17 cellular contexts compared by ENCODE assay signal in genomic region chr4:111281219-111281618, GRCh38.
A peak's percentile ranks its signal among the peaks of the same experiment; 100 is the strongest.
DNase-seq lines count a peak whose midpoint lies in the region; ATAC-seq and TF ChIP-seq lines count a peak whose summit lies in the region.
"Had no signal": no experiment of that assay in that cellular context is flagged by ENCODE, and none has a peak within 500 bp of the region (broad histone marks: within the 10 kb centered on the region; RNA-seq: fewer than 3 reads in every experiment).

No MANE protein-coding gene starts in this region.

- DNase-seq in GM23338 (ENCODE audit: low spot score) (no peak), HCT116 (ENCODE audit: low read depth, low spot score) (no peak), amniotic epithelial cell (ENCODE audit: low read depth) (peak; percentile 4), epithelial cell of esophagus (ENCODE audit: low read depth) (peak; percentile 66), NCI-H446 (lab: John Stamatoyannopoulos, UW) (no peak), upper lobe of right lung (no peak), tibial artery (no peak), LoVo (ENCODE audit: low spot score) (no peak)
- DNase-seq: C1 segment of cervical spinal cord; Calu3; CD4-positive, alpha-beta memory T cell; COR-L47; DMS53; DMS79 treated with DMSO at 0.1 percent for 48 hours; GF-D8; GM23248; HCEC 1CT had no signal

- H3K9me3 ChIP-seq in HCT116 (ENCODE audit: control insufficient read depth in 1 of 2, insufficient read depth in 1 of 2, low read depth in 1 of 2, low read length in 2 of 2) (no peaks in the 10 kb centered on the region), upper lobe of right lung (no peaks in the 10 kb centered on the region), tibial artery (no peaks in the 10 kb centered on the region)

- no peak for TF ChIP-seq CTCF in GM23338 (conservative IDR thresholded peaks at IDR 0.05; ENCODE audit: low read depth in 2 of 2)
- TF ChIP-seq CTCF in HCT116 (IDR thresholded peaks at IDR 0.05 in 2 of 3, conservative IDR thresholded peaks at IDR 0.05 in 1 of 3; ENCODE audit: borderline replicate concordance in 1 of 3, insufficient read depth in 1 of 3, low read depth in 2 of 3, low read length in 2 of 3): no peak
- no peak for TF ChIP-seq CTCF in epithelial cell of esophagus (IDR thresholded peaks at IDR 0.05; ENCODE audit: insufficient read depth, low read depth, low read length, missing control alignments)
- no peak for TF ChIP-seq CTCF in upper lobe of right lung (IDR thresholded peaks at IDR 0.05)
- no peak for TF ChIP-seq CTCF in tibial artery (IDR thresholded peaks at IDR 0.05)

- no peaks in the 10 kb centered on the region for H3F3A ChIP-seq in GM23338 (replicated peaks; ENCODE audit: low read depth)

- intact Hi-C loops in HCT116 (cut with micrococcal nuclease): loop anchor here (10.0 kb wide), 1 partner anchor 1286 kb away; no protein-coding TSS in a partner anchor
- intact Hi-C loops in upper lobe of right lung (cut with DNase I): no loop called here
- intact Hi-C loops in tibial artery (cut with DNase I; ENCODE audit: low total_unique reads): loop anchor here (10.0 kb wide), 1 partner anchor 656 kb away; the partner anchor contains the start of gene PITX2

- H3K27ac ChIP-seq in GM23338 (ENCODE audit: low read depth): no peak overlapping the region
- no peak overlapping the region for H3K27ac ChIP-seq in HCT116 (ENCODE audit: low read depth, low read length)
- no peak overlapping the region for H3K27ac ChIP-seq in upper lobe of right lung
- no peak overlapping the region for H3K27ac ChIP-seq in tibial artery
- H3K27ac ChIP-seq: GM23248 had no signal

- H3K27me3 Mint-ChIP-seq in GM23338 (ENCODE audit: insufficient read depth, low read depth, poor library complexity): no peaks in the 10 kb centered on the region
- H3K27me3 Mint-ChIP-seq: CD4-positive, alpha-beta memory T cell had no signal

- ATAC-seq in GM23338: no peak
- no peak for ATAC-seq in HCT116
- ATAC-seq in upper lobe of right lung: no peak

- TF ChIP-seq POLR2A in HCT116 (IDR thresholded peaks at IDR 0.05; ENCODE audit: borderline replicate concordance, extremely low read depth, insufficient read depth, insufficient read length): no peak

- CTCF ChIA-PET in HCT116 (lab: Charles Lee): no interaction called here

- H3K9ac ChIP-seq in HCT116 (ENCODE audit: low read length): no peak overlapping the region
- H3K9ac ChIP-seq: GM23248 had no signal

- H4K20me1 ChIP-seq in GM23338 (replicated peaks; ENCODE audit: insufficient read depth): no peaks in the 10 kb centered on the region
- no peaks in the 10 kb centered on the region for H4K20me1 ChIP-seq in HCT116 (ENCODE audit: insufficient read depth)

- TF ChIP-seq RAD21 in HCT116 (IDR thresholded peaks at IDR 0.05; ENCODE audit: low read depth): no peak

- H3K27me3 ChIP-seq in GM23338 (ENCODE audit: insufficient read depth) (no peaks in the 10 kb centered on the region), HCT116 (ENCODE audit: insufficient read depth, low read length) (no peaks in the 10 kb centered on the region), upper lobe of right lung (no peaks in the 10 kb centered on the region), tibial artery (no peaks in the 10 kb centered on the region)

- H3K4me1 ChIP-seq in GM23338 (ENCODE audit: insufficient read depth): no peaks in the 10 kb centered on the region
- H3K4me1 ChIP-seq in HCT116 (ENCODE audit: control insufficient read depth in 1 of 2, insufficient read depth in 2 of 2, low read length in 2 of 2): no peaks in the 10 kb centered on the region
- H3K4me1 ChIP-seq in upper lobe of right lung: no peaks in the 10 kb centered on the region
- H3K4me1 ChIP-seq in tibial artery: no peaks in the 10 kb centered on the region

- no peaks in the 10 kb centered on the region for H3K36me3 Mint-ChIP-seq in GM23338 (ENCODE audit: low read depth)
- H3K36me3 Mint-ChIP-seq: CD4-positive, alpha-beta memory T cell had no signal

- H3K4me3 ChIP-seq in GM23338: no peak overlapping the region
- no peak overlapping the region for H3K4me3 ChIP-seq in HCT116 (replicated peaks in 1 of 2; ENCODE audit: low read depth in 1 of 2, low read length in 2 of 2)
- H3K4me3 ChIP-seq in epithelial cell of esophagus (ENCODE audit: low read length): no peak overlapping the region
- no peak overlapping the region for H3K4me3 ChIP-seq in upper lobe of right lung
- no peak overlapping the region for H3K4me3 ChIP-seq in tibial artery
- H3K4me3 ChIP-seq: GM23248 had no signal

- no peaks in the 10 kb centered on the region for H3K9me2 ChIP-seq in GM23338 (ENCODE audit: insufficient read depth)
- no peaks in the 10 kb centered on the region for H3K9me2 ChIP-seq in HCT116 (ENCODE audit: insufficient read depth)

- no peaks in the 10 kb centered on the region for H3K4me1 Mint-ChIP-seq in GM23338
- H3K4me1 Mint-ChIP-seq: CD4-positive, alpha-beta memory T cell had no signal

- H2AFZ ChIP-seq in GM23338: peak overlapping the region; percentile 64; the same call in 1 of the 2 replicates
- no peak overlapping the region for H2AFZ ChIP-seq in HCT116 (ENCODE audit: low read depth, low read length, poor library complexity, severe bottlenecking)
- H2AFZ ChIP-seq: GM23248 had no signal

- no peak overlapping the region for H3K27ac Mint-ChIP-seq in GM23338
- H3K27ac Mint-ChIP-seq: CD4-positive, alpha-beta memory T cell had no signal

- RAD21 ChIA-PET in HCT116 (lab: Charles Lee; ENCODE audit: low non-redundant PET in 1 of 2, low total read pairs in 2 of 2, uncharacterized antibody in 2 of 2, unreplicated experiment in 2 of 2): interaction anchor here in 1 of 2 experiments (0.7 kb wide), 1 partner anchor 634 kb away, joined by 7 read pairs; no protein-coding TSS in a partner anchor

- no peaks in the 10 kb centered on the region for H3K36me3 ChIP-seq in GM23338 (ENCODE audit: insufficient read depth)
- no peaks in the 10 kb centered on the region for H3K36me3 ChIP-seq in HCT116 (ENCODE audit: control insufficient read depth in 1 of 2, insufficient read depth in 2 of 2, low read length in 2 of 2)
- H3K36me3 ChIP-seq in upper lobe of right lung: no peaks in the 10 kb centered on the region
- H3K36me3 ChIP-seq in tibial artery: no peaks in the 10 kb centered on the region

- H3K4me2 ChIP-seq in GM23338 (no peak overlapping the region), HCT116 (ENCODE audit: low read length) (no peak overlapping the region)

- no peak overlapping the region for H3K4me3 Mint-ChIP-seq in GM23338
- H3K4me3 Mint-ChIP-seq: CD4-positive, alpha-beta memory T cell had no signal

- H3K79me2 ChIP-seq in GM23338 (replicated peaks; ENCODE audit: insufficient read depth): no peaks in the 10 kb centered on the region
- no peaks in the 10 kb centered on the region for H3K79me2 ChIP-seq in HCT116 (ENCODE audit: insufficient read depth, low read length)

- H3K9me3 Mint-ChIP-seq in GM23338: no peaks in the 10 kb centered on the region

- no TSS peak for BruUV-seq in HCT116 (replicated peaks; lab: Mats Ljungman, UMichigan)

- POLR2A ChIA-PET in HCT116 (lab: Charles Lee): no interaction called here

TF ChIP-seq in GM23338, 12 proteins besides CTCF, POLR2A, EP300 and RAD21 (continues in another document):
- no peak for TF ChIP-seq EZH2 (IDR thresholded peaks at IDR 0.05; ENCODE audit: low read depth, unreplicated experiment)
- TF ChIP-seq NANOG (IDR thresholded peaks at IDR 0.05; ENCODE audit: borderline replicate concordance): no peak
- TF ChIP-seq ETS1 (IDR thresholded peaks at IDR 0.05): no peak
- TF ChIP-seq CREB1 (CRISPR knock-in tag; IDR thresholded peaks at IDR 0.05; ENCODE audit: low read depth): no peak
- TF ChIP-seq POLR2AphosphoS5 (IDR thresholded peaks at IDR 0.05; ENCODE audit: low read depth): no peak
- no peak for TF ChIP-seq ZNF114 (CRISPR knock-in tag; IDR thresholded peaks at IDR 0.05)

TF ChIP-seq in HCT116, 20 proteins besides CTCF, POLR2A, EP300 and RAD21:
- TF ChIP-seq ELF1 (IDR thresholded peaks at IDR 0.05; ENCODE audit: borderline replicate concordance, low read depth) (no peak), CEBPB (IDR thresholded peaks at IDR 0.05; ENCODE audit: low read depth) (peak; percentile 51; the same call in 1 of the 2 replicates)
TF ChIP-seq in HCT116: peak in this region for 1.

Comparison
In these comparisons a context has a peak if more than half of its experiments do, and no peak if none do; other contexts are left out.
1. DNase-seq: peak in amniotic epithelial cell (single experiment) and epithelial cell of esophagus (single experiment); none in GM23338 (single experiment), HCT116 (single experiment), NCI-H446 (0 of 2), upper lobe of right lung (single experiment), tibial artery (0 of 2) and LoVo (single experiment).